Comparison of ENCODE assay signal across 16 cellular contexts in the genomic region with DNA sequence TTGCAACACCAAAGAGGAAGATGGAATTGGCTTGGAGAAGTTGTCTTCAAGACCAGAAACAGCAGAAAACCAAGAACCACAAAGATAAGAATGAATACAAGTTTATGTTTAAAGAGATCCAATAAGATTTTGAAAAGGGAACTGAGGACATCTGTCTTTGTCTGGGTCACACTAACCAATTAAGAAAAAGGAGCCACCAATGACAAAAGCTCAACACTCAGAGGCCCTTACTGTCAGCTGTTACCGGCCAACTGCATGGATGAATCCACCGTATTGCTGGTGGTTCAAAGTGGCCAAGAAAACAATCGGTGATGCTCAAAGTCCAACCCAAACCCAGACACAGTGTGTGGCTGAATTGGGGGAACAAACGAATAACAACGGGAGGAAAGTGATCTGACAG. TPM values are rescaled to one million over a fixed set of nuclear protein-coding genes. Genes with fewer than 3 reads are reported as not detected.
DNase-seq lines count a peak whose midpoint lies in the region; ATAC-seq, FAIRE-seq and TF ChIP-seq lines count a peak whose summit lies in the region.
"Had no signal": no experiment of that assay in that cellular context is flagged by ENCODE, and none has a peak within 500 bp of the region (broad histone marks: within the 10 kb centered on the region; RNA-seq: fewer than 3 reads in every experiment).

No MANE protein-coding gene starts in this region.

- H3K36me3 ChIP-seq in K562 (ENCODE audit: control insufficient read depth, insufficient read depth, low read length) = no peaks in the 10 kb centered on the region

- peak; percentile 50 for ATAC-seq in activated CD8-positive, alpha-beta T cell treated with anti-CD3 and anti-CD28 coated beads for 36 hours
- no peak for ATAC-seq in activated CD8-positive, alpha-beta T cell treated with anti-CD3 and anti-CD28 coated beads, Interleukin-2, amount 10 ng/mL, durations not matched to agents 7 days and 5 days
- ATAC-seq in K562 = no peak
- peak; percentile 66 for ATAC-seq in stimulated activated memory B cell treated with anti-CD40 and anti-IgM and Interleukin-4, amounts not matched to agents 10 μg/mL and 1 μg/mL and 100 μg/mL, for 72 hours
- no peak for ATAC-seq in HG03196 (IDR thresholded peaks at IDR 0.05; ENCODE audit: unreplicated experiment)
- ATAC-seq: activated naive CD4-positive, alpha-beta T cell treated with anti-CD3 and anti-CD28 coated beads, Interleukin-2, amount 50 U/mL, for 72 hours had no signal

- no peaks in the 10 kb centered on the region for H3K9me3 ChIP-seq in K562 (replicated peaks; ENCODE audit: control insufficient read depth, insufficient read depth, low read depth, low read length)

- H3K9me1 ChIP-seq in K562 (ENCODE audit: control insufficient read depth, insufficient read depth, low read length) = no peaks in the 10 kb centered on the region

- no peak for TF ChIP-seq RAD21 in K562 (CRISPR knock-in tag; conservative IDR thresholded peaks at IDR 0.05 in 1 of 2, IDR thresholded peaks at IDR 0.05 in 1 of 2)

- BruUV-seq in K562 (replicated peaks; lab: Mats Ljungman, UMichigan) = no TSS peak

- no peak for TF ChIP-seq POLR2A in K562 (conservative IDR thresholded peaks at IDR 0.05)

- no peaks in the 10 kb centered on the region for H3K27me3 ChIP-seq in K562 (ENCODE audit: control insufficient read depth in 2 of 2, insufficient read depth in 2 of 2, low read length in 2 of 2)

- H3K36me3 Mint-ChIP-seq in activated CD8-positive, alpha-beta T cell treated with anti-CD3 and anti-CD28 coated beads for 36 hours (ENCODE audit: low read depth) = peaks cover 12% of the 10 kb centered on the region
- peaks cover 23% of the 10 kb centered on the region for H3K36me3 Mint-ChIP-seq in activated CD8-positive, alpha-beta T cell treated with anti-CD3 and anti-CD28 coated beads, Interleukin-2, amount 10 ng/mL, durations not matched to agents 7 days and 5 days (ENCODE audit: low read depth)
- H3K36me3 Mint-ChIP-seq in stimulated activated memory B cell treated with anti-CD40 and anti-IgM and Interleukin-4, amounts not matched to agents 10 μg/mL and 1 μg/mL and 100 μg/mL, for 72 hours = peaks cover 38% of the 10 kb centered on the region
- H3K36me3 Mint-ChIP-seq in glutamatergic neuron (ENCODE audit: unreplicated experiment) = peaks cover 13% of the 10 kb centered on the region

- no peaks in the 10 kb centered on the region for H4K20me1 ChIP-seq in K562 (replicated peaks; ENCODE audit: control insufficient read depth, insufficient read depth, low read length)

- H3K27ac ChIP-seq in K562 (ENCODE audit: extremely low read depth, low read depth, low read length) = no peak overlapping the region

- no peak overlapping the region for H3K27ac Mint-ChIP-seq in activated CD8-positive, alpha-beta T cell treated with anti-CD3 and anti-CD28 coated beads for 36 hours
- no peak overlapping the region for H3K27ac Mint-ChIP-seq in activated CD8-positive, alpha-beta T cell treated with anti-CD3 and anti-CD28 coated beads, Interleukin-2, amount 10 ng/mL, durations not matched to agents 7 days and 5 days
- H3K27ac Mint-ChIP-seq in stimulated activated memory B cell treated with anti-CD40 and anti-IgM and Interleukin-4, amounts not matched to agents 10 μg/mL and 1 μg/mL and 100 μg/mL, for 72 hours = peak overlapping the region; percentile 78
- H3K27ac Mint-ChIP-seq in glutamatergic neuron (ENCODE audit: unreplicated experiment) = no peak overlapping the region
- H3K27ac Mint-ChIP-seq: activated naive CD4-positive, alpha-beta T cell treated with anti-CD3 and anti-CD28 coated beads, Interleukin-2, amount 50 U/mL, for 72 hours; stimulated activated naive CD8-positive, alpha-beta T cell treated with anti-CD3 and anti-CD28 coated beads, Interleukin-15, Interleukin-2, amounts not matched to agents 100 ng/mL and 50 ng/mL, for 24 hours had no signal

- H3K4me1 ChIP-seq in K562 (replicated peaks in 1 of 2; ENCODE audit: control insufficient read depth in 2 of 2, insufficient read depth in 2 of 2, low read length in 2 of 2) = peaks cover 4 to 22% of the 10 kb centered on the region in 2 experiments; a peak in 4 of 5 replicates

- no peak for TF ChIP-seq CTCF in activated CD8-positive, alpha-beta T cell treated with anti-CD3 and anti-CD28 coated beads for 36 hours (IDR thresholded peaks at IDR 0.05)
- TF ChIP-seq CTCF in K562 (IDR thresholded peaks at IDR 0.05 in 2 of 3, conservative IDR thresholded peaks at IDR 0.05 in 1 of 3; ENCODE audit: insufficient read depth in 2 of 3, low read depth in 1 of 3, low read length in 3 of 3) = no peak
- TF ChIP-seq CTCF in glutamatergic neuron (IDR thresholded peaks at IDR 0.05; ENCODE audit: partially characterized antibody, unreplicated experiment) = no peak

- FAIRE-seq in K562 (lab: Jason Lieb, UNC) = no peak

- POLR2A ChIA-PET in activated CD8-positive, alpha-beta T cell treated with anti-CD3 and anti-CD28 coated beads for 36 hours (lab: Charles Lee) = interaction anchor here (1.2 to 1.7 kb wide), 3 partner anchors 18 to 74 kb away, joined by 3 to 4 read pairs (median 4); no protein-coding TSS in a partner anchor
- POLR2A ChIA-PET in activated CD8-positive, alpha-beta T cell treated with anti-CD3 and anti-CD28 coated beads, Interleukin-2, amount 10 ng/mL, durations not matched to agents 7 days and 5 days (lab: Charles Lee) = interaction anchor here (0.6 kb wide), 1 partner anchor 43 kb away, joined by 3 read pairs; no protein-coding TSS in a partner anchor
- POLR2A ChIA-PET in K562 (lab: Yijun Ruan, JAX) = no interaction called here

- in situ Hi-C loops in K562 (cut with MboI) = no loop called here

- H2AFZ ChIP-seq in K562 (ENCODE audit: low read depth, low read length) = no peak overlapping the region

- intact Hi-C loops in activated CD8-positive, alpha-beta T cell treated with anti-CD3 and anti-CD28 coated beads for 36 hours (cut with micrococcal nuclease) = no loop called here
- intact Hi-C loops in K562 (cut with micrococcal nuclease) = loop anchor here (1.0 kb wide), 2 partner anchors 12 to 90 kb away; no protein-coding TSS in a partner anchor

- peaks cover 2% of the 10 kb centered on the region for H3K27me3 Mint-ChIP-seq in activated CD8-positive, alpha-beta T cell treated with anti-CD3 and anti-CD28 coated beads for 36 hours
- no peaks in the 10 kb centered on the region for H3K27me3 Mint-ChIP-seq in activated CD8-positive, alpha-beta T cell treated with anti-CD3 and anti-CD28 coated beads, Interleukin-2, amount 10 ng/mL, durations not matched to agents 7 days and 5 days (ENCODE audit: low read depth)
- no peaks in the 10 kb centered on the region for H3K27me3 Mint-ChIP-seq in stimulated activated memory B cell treated with anti-CD40 and anti-IgM and Interleukin-4, amounts not matched to agents 10 μg/mL and 1 μg/mL and 100 μg/mL, for 72 hours
- no peaks in the 10 kb centered on the region for H3K27me3 Mint-ChIP-seq in glutamatergic neuron (ENCODE audit: unreplicated experiment)
- H3K27me3 Mint-ChIP-seq: stimulated activated naive CD8-positive, alpha-beta T cell treated with anti-CD3 and anti-CD28 coated beads, Interleukin-15, Interleukin-2, amounts not matched to agents 100 ng/mL and 50 ng/mL, for 24 hours had no signal

- H3K79me2 ChIP-seq in K562 (ENCODE audit: control insufficient read depth, insufficient read depth, low read length) = no peaks in the 10 kb centered on the region

- H3K4me3 Mint-ChIP-seq in activated CD8-positive, alpha-beta T cell treated with anti-CD3 and anti-CD28 coated beads for 36 hours = no peak overlapping the region
- no peak overlapping the region for H3K4me3 Mint-ChIP-seq in activated CD8-positive, alpha-beta T cell treated with anti-CD3 and anti-CD28 coated beads, Interleukin-2, amount 10 ng/mL, durations not matched to agents 7 days and 5 days
- no peak overlapping the region for H3K4me3 Mint-ChIP-seq in stimulated activated memory B cell treated with anti-CD40 and anti-IgM and Interleukin-4, amounts not matched to agents 10 μg/mL and 1 μg/mL and 100 μg/mL, for 72 hours
- H3K4me3 Mint-ChIP-seq in glutamatergic neuron (ENCODE audit: unreplicated experiment) = no peak overlapping the region
- H3K4me3 Mint-ChIP-seq: stimulated activated naive CD8-positive, alpha-beta T cell treated with anti-CD3 and anti-CD28 coated beads, Interleukin-15, Interleukin-2, amounts not matched to agents 100 ng/mL and 50 ng/mL, for 24 hours had no signal

- H3K4me2 ChIP-seq in K562 (ENCODE audit: insufficient read depth, low read length) = no peak overlapping the region

- H3K4me1 Mint-ChIP-seq in activated CD8-positive, alpha-beta T cell treated with anti-CD3 and anti-CD28 coated beads for 36 hours (ENCODE audit: low read depth) = peaks cover 69% of the 10 kb centered on the region
- H3K4me1 Mint-ChIP-seq in activated CD8-positive, alpha-beta T cell treated with anti-CD3 and anti-CD28 coated beads, Interleukin-2, amount 10 ng/mL, durations not matched to agents 7 days and 5 days (ENCODE audit: low read depth) = peaks cover 47% of the 10 kb centered on the region
- peaks cover 52% of the 10 kb centered on the region for H3K4me1 Mint-ChIP-seq in stimulated activated memory B cell treated with anti-CD40 and anti-IgM and Interleukin-4, amounts not matched to agents 10 μg/mL and 1 μg/mL and 100 μg/mL, for 72 hours
- no peaks in the 10 kb centered on the region for H3K4me1 Mint-ChIP-seq in glutamatergic neuron (ENCODE audit: low read depth, unreplicated experiment)

- no peak overlapping the region for H3K9ac ChIP-seq in K562 (ENCODE audit: insufficient read depth in 1 of 2, low read depth in 2 of 2, low read length in 2 of 2)

- no peak for TF ChIP-seq EP300 in K562 (IDR thresholded peaks at IDR 0.05; ENCODE audit: low read length)

- peak; percentile 8 for DNase-seq in activated CD8-positive, alpha-beta T cell treated with anti-CD3 and anti-CD28 coated beads for 36 hours
- DNase-seq in activated CD8-positive, alpha-beta T cell treated with anti-CD3 and anti-CD28 coated beads, Interleukin-2, amount 10 ng/mL, durations not matched to agents 7 days and 5 days = no peak
- peak; percentile 96 for DNase-seq in MV-4-11 (lab: John Stamatoyannopoulos, UW)
- DNase-seq in K562 (ENCODE audit: extremely low read depth in 1 of 4, low spot score in 3 of 4) = no peak
- DNase-seq in glutamatergic neuron = no peak
- DNase-seq in NCI-H2029 (lab: John Stamatoyannopoulos, UW) = no peak
- DNase-seq: activated CD4-positive, alpha-beta T cell treated with anti-CD3 and anti-CD28 coated beads, Interleukin-2, amount 50 U/mL, for 1 hour; Calu3; NCI-H1930 had no signal

- H3K4me3 ChIP-seq in K562 = no peak overlapping the region
- H3K4me3 ChIP-seq: skin epidermis had no signal

- CTCF ChIA-PET in activated CD8-positive, alpha-beta T cell treated with anti-CD3 and anti-CD28 coated beads for 36 hours (lab: Charles Lee) = interaction anchor here (0.6 to 20.9 kb wide), 16 partner anchors 9 to 139 kb away, joined by 3 to 437 read pairs (median 5); no protein-coding TSS in a partner anchor
- CTCF ChIA-PET in activated CD8-positive, alpha-beta T cell treated with anti-CD3 and anti-CD28 coated beads, Interleukin-2, amount 10 ng/mL, durations not matched to agents 7 days and 5 days (lab: Charles Lee) = interaction anchor here (0.7 to 3.9 kb wide), 10 partner anchors 9 to 90 kb away, joined by 3 to 42 read pairs (median 4); partner anchors contain the start of gene GPR55
- CTCF ChIA-PET in K562 (lab: Yijun Ruan, JAX; ENCODE audit: low intra/inter-chr PET ratio) = interaction anchor here (0.7 to 1.3 kb wide), 2 partner anchors 12 to 66 kb away, joined by 4 to 5 read pairs; no protein-coding TSS in a partner anchor

- WGBS in K562 (ENCODE audit: insufficient coverage, low coverage, missing lambda C conversion rate) = 40% methylated on average over 5 of the region's 5 CpGs

- no peaks in the 10 kb centered on the region for H3K9me3 Mint-ChIP-seq in activated CD8-positive, alpha-beta T cell treated with anti-CD3 and anti-CD28 coated beads for 36 hours
- no peaks in the 10 kb centered on the region for H3K9me3 Mint-ChIP-seq in activated CD8-positive, alpha-beta T cell treated with anti-CD3 and anti-CD28 coated beads, Interleukin-2, amount 10 ng/mL, durations not matched to agents 7 days and 5 days (ENCODE audit: insufficient read depth)
- H3K9me3 Mint-ChIP-seq in stimulated activated memory B cell treated with anti-CD40 and anti-IgM and Interleukin-4, amounts not matched to agents 10 μg/mL and 1 μg/mL and 100 μg/mL, for 72 hours = no peaks in the 10 kb centered on the region
- H3K9me3 Mint-ChIP-seq in glutamatergic neuron (ENCODE audit: unreplicated experiment) = peaks cover 5% of the 10 kb centered on the region
- H3K9me3 Mint-ChIP-seq: activated naive CD4-positive, alpha-beta T cell treated with anti-CD3 and anti-CD28 coated beads, Interleukin-2, amount 50 U/mL, for 72 hours; stimulated activated naive CD8-positive, alpha-beta T cell treated with anti-CD3 and anti-CD28 coated beads, Interleukin-15, Interleukin-2, amounts not matched to agents 100 ng/mL and 50 ng/mL, for 24 hours had no signal

RNA-seq across cellular contexts. Expression of gene GPR55, which starts 11.2 kb away (rescaled TPM):
- total RNA-seq in activated CD8-positive, alpha-beta T cell treated with anti-CD3 and anti-CD28 coated beads for 36 hours = 1 to 10 TPM; 5.0 to 5.3 TPM
- total RNA-seq in activated CD8-positive, alpha-beta T cell treated with anti-CD3 and anti-CD28 coated beads, Interleukin-2, amount 10 ng/mL, durations not matched to agents 7 days and 5 days = 10 to 100 TPM; 12.3 to 12.5 TPM
- total RNA-seq in K562 (2011; cell fraction: chromatin; rRNA removed; ENCODE audit: low replicate concordance) = 1.3 and 2.8 TPM in 2 replicates
- 2.0 and 2.2 TPM in 2 replicates for total RNA-seq in K562 (2011; cell fraction: nucleolus; rRNA removed)
- 1.5 and 2.7 TPM in 2 replicates for total RNA-seq in K562 (2011; cell fraction: nucleoplasm; rRNA removed)
- total RNA-seq in K562 (2014; rRNA removed) (0.08 and 0.18 TPM in 2 replicates), K562 (2014; rRNA removed; fragmentation: Illumina TruSeq; extraction: Trizol) (0.11 and 0.16 TPM in 2 replicates), K562 (2015; rRNA removed; fragmentation: Illumina TruSeq; extraction: Trizol) (0.34 and 0.36 TPM in 2 replicates), K562 (2021) (0.07 and 0.18 TPM in 2 replicates), glutamatergic neuron (ENCODE audit: unreplicated experiment) (not detected)
- polyA plus RNA-seq in K562 (2011; rRNA removed) (0.32 and 0.49 TPM in 2 replicates), K562 (2014; fragmentation: Illumina TruSeq; extraction: Trizol) (0.16 and 0.19 TPM in 2 replicates), K562 (2014; fragmentation: Nextera tagmentation; extraction: Ambion mirVana) (under 1 TPM; 0.27 to 0.34 TPM), K562 (2014; rRNA removed) (0.36 and 0.73 TPM in 2 replicates)
- polyA plus RNA-seq in K562 (2011; cell fraction: cytosol; rRNA removed) = 0.34 and 0.49 TPM in 2 replicates
- 0.95 and 1.7 TPM in 2 replicates for polyA plus RNA-seq in K562 (2011; cell fraction: nucleus; rRNA removed)
- 1.2 and 1.4 TPM in 2 replicates for polyA plus RNA-seq in K562 (2012)
- 0.45 and 0.46 TPM in 2 replicates for polyA minus RNA-seq in K562 (2011; rRNA and poly(A)+ RNA removed)
- not detected in 2 replicates for polyA minus RNA-seq in K562 (2011; cell fraction: cytosol; rRNA and poly(A)+ RNA removed)
- 1.00 and 1.1 TPM in 2 replicates for polyA minus RNA-seq in K562 (2011; cell fraction: nucleus; rRNA and poly(A)+ RNA removed)
- total RNA-seq: Calu3, fibroblast of villous mesenchyme, LHCN-M2 had no signal

RNA-seq across cellular contexts. Expression of gene ITM2C, which starts 49.1 kb away (rescaled TPM):
- 10 to 100 TPM; 43.2 to 43.4 TPM for total RNA-seq in activated CD8-positive, alpha-beta T cell treated with anti-CD3 and anti-CD28 coated beads for 36 hours
- 10 to 100 TPM; 77.2 to 79.5 TPM for total RNA-seq in activated CD8-positive, alpha-beta T cell treated with anti-CD3 and anti-CD28 coated beads, Interleukin-2, amount 10 ng/mL, durations not matched to agents 7 days and 5 days
- total RNA-seq in K562 (2011; cell fraction: chromatin; rRNA removed; ENCODE audit: low replicate concordance) = 15.7 and 63.4 TPM in 2 replicates
- total RNA-seq in K562 (2011; cell fraction: nucleolus; rRNA removed) = 70.9 and 81.4 TPM in 2 replicates
- 54.6 and 63.5 TPM in 2 replicates for total RNA-seq in K562 (2011; cell fraction: nucleoplasm; rRNA removed)
- total RNA-seq in K562 (2014; rRNA removed) (21.5 and 30.9 TPM in 2 replicates), K562 (2014; rRNA removed; fragmentation: Illumina TruSeq; extraction: Trizol) (14.3 and 15.4 TPM in 2 replicates), K562 (2015; rRNA removed; fragmentation: Illumina TruSeq; extraction: Trizol) (19.7 and 20.8 TPM in 2 replicates), K562 (2021) (24.1 and 26.0 TPM in 2 replicates), glutamatergic neuron (ENCODE audit: unreplicated experiment) (72.0 TPM)
- polyA plus RNA-seq in K562 (2011; rRNA removed) (58.8 and 64.7 TPM in 2 replicates), K562 (2014; fragmentation: Illumina TruSeq; extraction: Trizol) (37.5 and 38.3 TPM in 2 replicates), K562 (2014; fragmentation: Nextera tagmentation; extraction: Ambion mirVana) (1 to 10 TPM in 1 of 2 experiments, under 1 TPM in 1; 0.49 to 1.4 TPM), K562 (2014; rRNA removed) (27.1 and 37.1 TPM in 2 replicates)
- polyA plus RNA-seq in K562 (2011; cell fraction: cytosol; rRNA removed) = 72.2 and 89.1 TPM in 2 replicates
- 23.0 and 26.2 TPM in 2 replicates for polyA plus RNA-seq in K562 (2011; cell fraction: nucleus; rRNA removed)
- polyA plus RNA-seq in K562 (2012) = 40.7 and 50.5 TPM in 2 replicates
- 42.9 and 62.5 TPM in 2 replicates for polyA minus RNA-seq in K562 (2011; rRNA and poly(A)+ RNA removed)
- 29.0 and 39.4 TPM in 2 replicates for polyA minus RNA-seq in K562 (2011; cell fraction: cytosol; rRNA and poly(A)+ RNA removed)
- polyA minus RNA-seq in K562 (2011; cell fraction: nucleus; rRNA and poly(A)+ RNA removed) = 3.5 and 4.2 TPM in 2 replicates

Comparison
In these comparisons a context has a peak if more than half of its experiments do, and no peak if none do; other contexts are left out.
1. ATAC-seq: peak in activated CD8-positive, alpha-beta T cell treated with anti-CD3 and anti-CD28 coated beads for 36 hours (single experiment) and stimulated activated memory B cell treated with anti-CD40 and anti-IgM and Interleukin-4, amounts not matched to agents 10 μg/mL and 1 μg/mL and 100 μg/mL, for 72 hours (single experiment); none in activated CD8-positive, alpha-beta T cell treated with anti-CD3 and anti-CD28 coated beads, Interleukin-2, amount 10 ng/mL, durations not matched to agents 7 days and 5 days (single experiment), K562 (single experiment) and HG03196 (single experiment).
2. DNase-seq: peak in activated CD8-positive, alpha-beta T cell treated with anti-CD3 and anti-CD28 coated beads for 36 hours (single experiment) and MV-4-11 (single experiment); none in activated CD8-positive, alpha-beta T cell treated with anti-CD3 and anti-CD28 coated beads, Interleukin-2, amount 10 ng/mL, durations not matched to agents 7 days and 5 days (single experiment), K562 (0 of 4), glutamatergic neuron (single experiment) and NCI-H2029 (single experiment).